21 cellular contexts compared by ENCODE assay signal in genomic region chr5:175166013-175166412, GRCh38.
"Had no signal": no experiment of that assay in that cellular context is flagged by ENCODE, and none has a peak within 500 bp of the region (broad histone marks: within the 10 kb centered on the region; RNA-seq: fewer than 3 reads in every experiment).

No MANE protein-coding gene starts in this region.

- H3K27ac Mint-ChIP-seq: mesothelial cell of epicardium; naive B cell; natural killer cell; nephron progenitor cell; stimulated activated memory B cell treated with anti-CD40 and anti-IgM and Interleukin-4, amounts not matched to agents 10 μg/mL and 1 μg/mL and 100 μg/mL, for 72 hours; stimulated activated naive CD8-positive, alpha-beta T cell treated with anti-CD3 and anti-CD28 coated beads, Interleukin-15, amount 100 ng/mL, for 72 hours; type B pancreatic cell had no signal

- H3K4me1 Mint-ChIP-seq: naive B cell; natural killer cell; stimulated activated memory B cell treated with anti-CD40 and anti-IgM and Interleukin-4, amounts not matched to agents 10 μg/mL and 1 μg/mL and 100 μg/mL, for 72 hours; stimulated activated naive CD8-positive, alpha-beta T cell treated with anti-CD3 and anti-CD28 coated beads, Interleukin-15, amount 100 ng/mL, for 72 hours had no signal

- DNase-seq: islet precursor cell; left ventricle myocardium inferior; mesendoderm; naive B cell; natural killer cell; nephron progenitor cell; occipital lobe; psoas muscle; right lobe of liver; stimulated activated CD4-positive, alpha-beta T cell treated with anti-CD3 and anti-CD28 coated beads, Interleukin-1b, Interleukin-23, amount 100 ng/mL, for 48 hours; stimulated activated CD4-positive, alpha-beta T cell treated with anti-CD3 and anti-CD28 coated beads, Interleukin-2, amount 100 ng/mL, for 48 hours; stimulated activated CD4-positive, alpha-beta T cell treated with anti-CD3 and anti-CD28 coated beads, Interleukin-4, amount 100 ng/mL, for 4 hours; stimulated activated CD8-positive, alpha-beta memory T cell treated with anti-CD3 and anti-CD28 coated beads, Interleukin-4, amount 100 ng/mL, for 48 hours; stimulated activated naive CD4-positive, alpha-beta T cell treated with Interleukin-2 at 50 U/mL for 16 hours; stimulated activated naive CD8-positive, alpha-beta T cell treated with anti-CD3 and anti-CD28 coated beads, Interleukin-15, amount 100 ng/mL, for 72 hours; substantia nigra; uterus had no signal

- H3K36me3 Mint-ChIP-seq: mesothelial cell of epicardium; naive B cell; natural killer cell; neural progenitor cell; stimulated activated memory B cell treated with anti-CD40 and anti-IgM and Interleukin-4, amounts not matched to agents 10 μg/mL and 1 μg/mL and 100 μg/mL, for 72 hours; type B pancreatic cell had no signal

- H3K9me3 Mint-ChIP-seq: mesothelial cell of epicardium; nephron progenitor cell; neural progenitor cell; stimulated activated naive CD8-positive, alpha-beta T cell treated with anti-CD3 and anti-CD28 coated beads, Interleukin-15, amount 100 ng/mL, for 72 hours; type B pancreatic cell had no signal

- H3K27me3 Mint-ChIP-seq: stimulated activated memory B cell treated with anti-CD40 and anti-IgM and Interleukin-4, amounts not matched to agents 10 μg/mL and 1 μg/mL and 100 μg/mL, for 72 hours had no signal

- H3K4me3 Mint-ChIP-seq: mesothelial cell of epicardium; naive B cell; natural killer cell; nephron progenitor cell; neural progenitor cell; stimulated activated memory B cell treated with anti-CD40 and anti-IgM and Interleukin-4, amounts not matched to agents 10 μg/mL and 1 μg/mL and 100 μg/mL, for 72 hours; stimulated activated naive CD8-positive, alpha-beta T cell treated with anti-CD3 and anti-CD28 coated beads, Interleukin-15, amount 100 ng/mL, for 72 hours; type B pancreatic cell had no signal
